In genomic region chr5:157710887-157711286, GRCh38 we compare ENCODE assay signal across 15 cellular contexts. TPM values are rescaled to one million over a fixed set of nuclear protein-coding genes. Genes with fewer than 3 reads are reported as not detected.
A peak's percentile ranks its signal among the peaks of the same experiment; 100 is the strongest.
DNase-seq lines count a peak whose midpoint lies in the region; ATAC-seq and TF ChIP-seq lines count a peak whose summit lies in the region.
"Had no signal": no experiment of that assay in that cellular context is flagged by ENCODE, and none has a peak within 500 bp of the region (broad histone marks: within the 10 kb centered on the region; RNA-seq: fewer than 3 reads in every experiment).

No MANE protein-coding gene starts in this region.

- ATAC-seq in omental fat pad (ENCODE audit: low FRiP score), result peak; percentile 70

- DNase-seq in EL (peak; percentile 69), M059J (ENCODE audit: low read depth) (peak; percentile 67), cardiac fibroblast (ENCODE audit: low read depth in 2 of 2) (peak; percentile 51 to 87), omental fat pad (ENCODE audit: low spot score) (no peak), superior temporal gyrus (ENCODE audit: extremely low spot score) (no peak), LoVo (ENCODE audit: low spot score) (no peak), GM13977 (ENCODE audit: low spot score) (no peak)
- DNase-seq: H9; hypothalamus; KG1; NCI-H2081 treated with DMSO at 0.1 percent for 48 hours; OCI-M1; stimulated activated CD4-positive, alpha-beta T cell treated with anti-CD3 and anti-CD28 coated beads, Interleukin-2, amount 100 ng/mL, for 24 hours; stimulated activated naive CD4-positive, alpha-beta T cell had no signal

- in situ Hi-C loops in GM13977 (cut with MboI; ENCODE audit: low pct_unique_long_range_greater_than_20kb, low sequenced_read_pairs, unreplicated experiment), result no loop called here

- H3K4me3 ChIP-seq in cardiac fibroblast (replicated peaks in 1 of 2; ENCODE audit: low read depth in 2 of 2, low read length in 2 of 2), result no peak overlapping the region

- no peak for TF ChIP-seq CTCF in cardiac fibroblast (IDR thresholded peaks at IDR 0.05; ENCODE audit: low read depth, low read length)
- no peak for TF ChIP-seq CTCF in omental fat pad (IDR thresholded peaks at IDR 0.05)
- TF ChIP-seq CTCF in GM13977 (IDR thresholded peaks at IDR 0.05; ENCODE audit: extremely low read depth, insufficient read depth, missing control alignments), result no peak

RNA-seq across cellular contexts. Expression of gene THG1L, which starts 20.3 kb away (rescaled TPM):
- total RNA-seq in M059J (2014; rRNA removed; shearing (Covaris generic)), result 6.1 and 14.4 TPM in 2 replicates
- total RNA-seq in omental fat pad, result 10 to 100 TPM in 3 of 4 donors, 1 to 10 TPM in 1; 9.8 to 12.1 (median 11.1) TPM

RNA-seq across cellular contexts. Expression of gene LSM11, which starts 32.6 kb away (rescaled TPM):
- total RNA-seq in M059J (2014; rRNA removed; shearing (Covaris generic)), result 3.0 and 5.1 TPM in 2 replicates
- total RNA-seq in omental fat pad, result 1 to 10 TPM; 1.8 to 4.3 (median 2.7) TPM

RNA-seq across cellular contexts. Expression of gene C5orf52, which starts 39.6 kb away (rescaled TPM):
- total RNA-seq in M059J (2014; rRNA removed; shearing (Covaris generic)), result not detected in 2 replicates
- not detected for total RNA-seq in omental fat pad
- total RNA-seq: H9, posterior vena cava had no signal

RNA-seq across cellular contexts. Expression of gene SOX30, which starts 58.6 kb away (rescaled TPM):
- 0.12 and 0.22 TPM in 2 replicates for total RNA-seq in M059J (2014; rRNA removed; shearing (Covaris generic))
- under 1 TPM in 1 of 4 donors, not detected in 3; 0.12 TPM for total RNA-seq in omental fat pad
- total RNA-seq: H9 had no signal

Comparison
In these comparisons a context has a peak if more than half of its experiments do, and no peak if none do; other contexts are left out.
1. DNase-seq: peak in EL (single experiment), M059J (single experiment) and cardiac fibroblast (2 of 2); none in omental fat pad (single experiment), superior temporal gyrus (single experiment), LoVo (single experiment) and GM13977 (single experiment).